In genomic region chr11:63511349-63511748, GRCh38 we compare ENCODE assay signal across 30 cellular contexts. TPM values are rescaled to one million over a fixed set of nuclear protein-coding genes. Genes with fewer than 3 reads are reported as not detected.
A peak's percentile ranks its signal among the peaks of the same experiment; 100 is the strongest.
DNase-seq lines count a peak whose midpoint lies in the region; ATAC-seq and TF ChIP-seq lines count a peak whose summit lies in the region.
"Had no signal": no experiment of that assay in that cellular context is flagged by ENCODE, and none has a peak within 500 bp of the region (broad histone marks: within the 10 kb centered on the region; RNA-seq: fewer than 3 reads in every experiment).

No MANE protein-coding gene starts in this region.

- in situ Hi-C loops in gastrocnemius medialis (cut with MboI; ENCODE audit: low sequenced_read_pairs in 4 of 4): no loop called here

- CTCF ChIA-PET in GM10248 (lab: Yijun Ruan, JAX): interaction anchor here (0.6 to 3.1 kb wide), 2 partner anchors 21 to 32 kb away, joined by 3 to 14 read pairs; no protein-coding TSS in a partner anchor

- TF ChIP-seq POLR2A in gastrocnemius medialis (IDR thresholded peaks at IDR 0.05) (no peak), breast epithelium (IDR thresholded peaks at IDR 0.05) (no peak)

- peak overlapping the region; percentile 96 for H3K27ac ChIP-seq in angular gyrus (ENCODE audit: low read depth, low read length)
- H3K27ac ChIP-seq in gastrocnemius medialis: peak overlapping the region; percentile 71 to 81 (median 74)
- H3K27ac ChIP-seq in breast epithelium: peak overlapping the region in 1 of 2 donors; percentile 12
- H3K27ac ChIP-seq: ascending aorta, epithelial cell of prostate, left lung, sigmoid colon, upper lobe of right lung had no signal

- no peaks in the 10 kb centered on the region for H3K9me3 ChIP-seq in gastrocnemius medialis
- no peaks in the 10 kb centered on the region for H3K9me3 ChIP-seq in breast epithelium
- H3K9me3 ChIP-seq: A549, ascending aorta, BE2C, heart right ventricle, left lung, sigmoid colon, upper lobe of right lung had no signal

- H3K4me1 ChIP-seq in gastrocnemius medialis (peaks cover 29 to 31% of the 10 kb centered on the region in 2 donors), breast epithelium (no peaks in the 10 kb centered on the region)
- H3K4me1 ChIP-seq: ascending aorta, BE2C, sigmoid colon had no signal

- H3K4me3 ChIP-seq in gastrocnemius medialis (no peak overlapping the region), breast epithelium (no peak overlapping the region)
- H3K4me3 ChIP-seq: A549, ascending aorta, heart right ventricle, left lung, sigmoid colon, upper lobe of right lung had no signal

- no peaks in the 10 kb centered on the region for H3K27me3 ChIP-seq in gastrocnemius medialis
- H3K27me3 ChIP-seq in breast epithelium: no peaks in the 10 kb centered on the region
- H3K27me3 ChIP-seq: ascending aorta, BE2C, heart right ventricle, left lung, sigmoid colon, upper lobe of right lung had no signal

- DNase-seq in GM10248 (ENCODE audit: extremely low spot score) (peak; percentile 8), left lobe of liver (ENCODE audit: low spot score) (no peak), gastrocnemius medialis (no peak), NCI-H1694 treated with DMSO at 0.1 percent for 48 hours (lab: John Stamatoyannopoulos, UW) (no peak), breast epithelium (ENCODE audit: low spot score in 2 of 2) (no peak), SK-N-DZ (ENCODE audit: low spot score) (no peak), SIG-M5 treated with dmso at 0.1 percent for 504 hours (lab: John Stamatoyannopoulos, UW; ENCODE audit: unreplicated experiment) (no peak)
- DNase-seq: BE2C; DMS79; GF-D8; heart right ventricle; left lung; midbrain; NCI-H1092; NCI-H187 treated with DMSO at 0.1 percent for 48 hours; NCI-H226; NCI-H82; OCI-M1; sigmoid colon; stimulated activated CD4-positive, alpha-beta T cell treated with anti-CD3 and anti-CD28 coated beads, Interleukin-15, amount 100 ng/mL, for 24 hours; T-helper 9 cell; upper lobe of right lung had no signal

- no peaks in the 10 kb centered on the region for H3K36me3 ChIP-seq in gastrocnemius medialis
- H3K36me3 ChIP-seq in breast epithelium: no peaks in the 10 kb centered on the region
- H3K36me3 ChIP-seq: ascending aorta, BE2C, heart right ventricle, sigmoid colon, upper lobe of right lung had no signal

- intact Hi-C loops in gastrocnemius medialis (cut with DNase I; ENCODE audit: low total_unique reads): loop anchor here (2.0 kb wide), 1 partner anchor 63 kb away; no protein-coding TSS in a partner anchor
- intact Hi-C loops in breast epithelium (cut with DNase I; ENCODE audit: low total_unique reads): no loop called here

- POLR2A ChIA-PET in GM10248 (lab: Yijun Ruan, JAX): no interaction called here

- ATAC-seq in left lobe of liver (peak; percentile 67), gastrocnemius medialis (no peak)
- ATAC-seq: A549; activated naive CD4-positive, alpha-beta T cell treated with anti-CD3 and anti-CD28 coated beads, Interleukin-2, amount 50 U/mL, for 72 hours; HCT116; left lung; natural killer cell treated with Interleukin-12 subunit alpha and Interleukin-12 subunit beta and Interleukin-15 and Interleukin-18, amount 100 ng/mL, for 72 hours; upper lobe of right lung had no signal

- TF ChIP-seq CTCF in GM10248 (IDR thresholded peaks at IDR 0.05; ENCODE audit: control extremely low read depth, extremely low read depth, low read depth, missing control alignments) (no peak), gastrocnemius medialis (IDR thresholded peaks at IDR 0.05 in 4 of 5, conservative IDR thresholded peaks at IDR 0.05 in 1 of 5) (no peak), breast epithelium (IDR thresholded peaks at IDR 0.05) (no peak)

RNA-seq across cellular contexts. Expression of gene LGALS12, which starts 5.5 kb away (rescaled TPM):
- not detected for total RNA-seq in left lobe of liver
- total RNA-seq in gastrocnemius medialis: under 1 TPM in 2 of 4 donors, not detected in 2; 0.24 to 0.80 TPM
- 10 to 100 TPM in 2 of 3 donors, 1 to 10 TPM in 1; 6.6 to 82.6 (median 11.9) TPM for total RNA-seq in breast epithelium
- polyA plus RNA-seq in SK-N-DZ (2014; cell fraction: cytosol; rRNA removed): not detected in 2 replicates
- polyA plus RNA-seq in SK-N-DZ (2014; cell fraction: nucleus; rRNA removed): not detected in 2 replicates
- total RNA-seq: activated naive CD4-positive, alpha-beta T cell treated with anti-CD3 and anti-CD28 coated beads, Interleukin-2, amount 50 U/mL, for 72 hours; ascending aorta; LHCN-M2 had no signal
- polyA plus RNA-seq: A549 had no signal

RNA-seq across cellular contexts. Expression of gene PLAAT5, which starts 20.4 kb away (rescaled TPM):
- total RNA-seq in left lobe of liver (not detected), gastrocnemius medialis (under 1 TPM in 1 of 4 donors, not detected in 3; 0.18 TPM), breast epithelium (10 to 100 TPM in 2 of 3 donors, 1 to 10 TPM in 1; 9.8 to 61.9 (median 11.9) TPM)
- polyA plus RNA-seq in SK-N-DZ (2014; cell fraction: cytosol; rRNA removed): not detected in 2 replicates
- not detected in 2 replicates for polyA plus RNA-seq in SK-N-DZ (2014; cell fraction: nucleus; rRNA removed)
- total RNA-seq: activated naive CD4-positive, alpha-beta T cell treated with anti-CD3 and anti-CD28 coated beads, Interleukin-2, amount 50 U/mL, for 72 hours; LHCN-M2 had no signal

RNA-seq across cellular contexts. Expression of gene PLAAT4, which starts 25.3 kb away (rescaled TPM):
- total RNA-seq in left lobe of liver: 47.6 TPM
- total RNA-seq in gastrocnemius medialis: 10 to 100 TPM in 1 of 4 donors, 1 to 10 TPM in 3; 3.1 to 13.2 (median 5.8) TPM
- 10 to 100 TPM; 13.9 to 100.0 (median 95.3) TPM for total RNA-seq in breast epithelium
- not detected in 2 replicates for polyA plus RNA-seq in SK-N-DZ (2014; cell fraction: cytosol; rRNA removed)
- not detected in 2 replicates for polyA plus RNA-seq in SK-N-DZ (2014; cell fraction: nucleus; rRNA removed)

RNA-seq across cellular contexts. Expression of gene PLAAT2, which starts 51.8 kb away (rescaled TPM):
- total RNA-seq in left lobe of liver (1.2 TPM), gastrocnemius medialis (not detected), breast epithelium (1 to 10 TPM; 1.1 to 2.6 (median 2.0) TPM)
- polyA plus RNA-seq in SK-N-DZ (2014; cell fraction: cytosol; rRNA removed): not detected in 2 replicates
- not detected in 2 replicates for polyA plus RNA-seq in SK-N-DZ (2014; cell fraction: nucleus; rRNA removed)
- total RNA-seq: activated naive CD4-positive, alpha-beta T cell treated with anti-CD3 and anti-CD28 coated beads, Interleukin-2, amount 50 U/mL, for 72 hours; ascending aorta; LHCN-M2 had no signal
- polyA plus RNA-seq: heart right ventricle had no signal

Comparison
In these comparisons a context has a peak if more than half of its experiments do, and no peak if none do; other contexts are left out.
1. RNA of gene PLAAT5, which starts 20.4 kb away (total RNA-seq): 9.8 to 61.9 TPM in breast epithelium; 0.18 TPM in gastrocnemius medialis and not detected in left lobe of liver (single experiment); every median in the first group is over 4 times any median in the second.